ENCODE assay signal across 12 cellular contexts in genomic region chr19:2554856-2555255, GRCh38.
DNase-seq lines count a peak whose midpoint lies in the region; ATAC-seq and TF ChIP-seq lines count a peak whose summit lies in the region.
"Had no signal": no experiment of that assay in that cellular context is flagged by ENCODE, and none has a peak within 500 bp of the region (broad histone marks: within the 10 kb centered on the region; RNA-seq: fewer than 3 reads in every experiment).

No MANE protein-coding gene starts in this region.

- POLR2A ChIA-PET in IMR-90 (lab: Charles Lee; ENCODE audit: unreplicated experiment) = no interaction called here

- H4K5ac ChIP-seq in IMR-90 (ENCODE audit: low read depth, low read length) = no peak overlapping the region

- no peaks in the 10 kb centered on the region for H3K27me3 Mint-ChIP-seq in nephron progenitor cell (ENCODE audit: low read depth, poor library complexity)
- H3K27me3 Mint-ChIP-seq in activated naive CD4-positive, alpha-beta T cell treated with anti-CD3 and anti-CD28 coated beads for 36 hours (ENCODE audit: low read depth) = no peaks in the 10 kb centered on the region
- H3K27me3 Mint-ChIP-seq: activated naive CD8-positive, alpha-beta T cell; T-helper 17 cell had no signal

- peak overlapping the region; percentile 51; the same call in 1 of the 2 replicates for H3K23ac ChIP-seq in IMR-90 (ENCODE audit: low read depth, low read length)

- peaks cover 15% of the 10 kb centered on the region for H3K9me1 ChIP-seq in IMR-90 (ENCODE audit: insufficient read depth, low read length)

- dilution Hi-C loops in IMR-90 (cut with HindIII; ENCODE audit: low sequenced_read_pairs, unreplicated experiment) = no loop called here

- CTCF ChIA-PET in IMR-90 (lab: Yijun Ruan, JAX) = no interaction called here
- CTCF ChIA-PET in activated naive CD4-positive, alpha-beta T cell treated with anti-CD3 and anti-CD28 coated beads for 36 hours (lab: Charles Lee) = interaction anchor here (0.6 to 1.4 kb wide), 2 partner anchors 57 to 401 kb away, joined by 3 to 5 read pairs; no protein-coding TSS in a partner anchor

- H3K56ac ChIP-seq in IMR-90 (ENCODE audit: extremely low read depth, insufficient read depth, low read length) = no peak overlapping the region

- in situ Hi-C loops in IMR-90 (cut with MboI; ENCODE audit: low sequenced_read_pairs) = no loop called here
- in situ Hi-C loops in astrocyte of the spinal cord (cut with HindIII; ENCODE audit: low sequenced_read_pairs) = no loop called here

- peak overlapping the region; percentile 81 for H2BK20ac ChIP-seq in IMR-90 (ENCODE audit: low read depth, low read length)

- H3K9me3 Mint-ChIP-seq in nephron progenitor cell = no peaks in the 10 kb centered on the region
- H3K9me3 Mint-ChIP-seq in activated naive CD4-positive, alpha-beta T cell treated with anti-CD3 and anti-CD28 coated beads for 36 hours = no peaks in the 10 kb centered on the region

- no peak for TF ChIP-seq CTCF in AG10803 (conservative IDR thresholded peaks at IDR 0.05; ENCODE audit: low read length)
- no peak for TF ChIP-seq CTCF in IMR-90 (conservative IDR thresholded peaks at IDR 0.05; ENCODE audit: low read depth, low read length)
- TF ChIP-seq CTCF in astrocyte of the spinal cord (IDR thresholded peaks at IDR 0.05; ENCODE audit: low read depth, low read length) = no peak
- TF ChIP-seq CTCF in nephron progenitor cell (IDR thresholded peaks at IDR 0.05) = no peak
- no peak for TF ChIP-seq CTCF in Peyer's patch (IDR thresholded peaks at IDR 0.05)

- H3K36me3 Mint-ChIP-seq in nephron progenitor cell (ENCODE audit: low read depth) = no peaks in the 10 kb centered on the region
- no peaks in the 10 kb centered on the region for H3K36me3 Mint-ChIP-seq in activated naive CD4-positive, alpha-beta T cell treated with anti-CD3 and anti-CD28 coated beads for 36 hours (ENCODE audit: low read depth)
- H3K36me3 Mint-ChIP-seq: activated naive CD8-positive, alpha-beta T cell had no signal

- H4K91ac ChIP-seq in IMR-90 (ENCODE audit: insufficient read depth, low read depth, low read length) = peak overlapping the region; percentile 48

- no peaks in the 10 kb centered on the region for H3K9me3 ChIP-seq in IMR-90 (ENCODE audit: control insufficient read depth, insufficient read depth, low read length)
- H3K9me3 ChIP-seq in Peyer's patch = no peaks in the 10 kb centered on the region
- H3K9me3 ChIP-seq: tibial nerve had no signal

- no peaks in the 10 kb centered on the region for H3K27me3 ChIP-seq in IMR-90 (ENCODE audit: control insufficient read depth, insufficient read depth, low read length)
- H3K27me3 ChIP-seq in Peyer's patch = no peaks in the 10 kb centered on the region
- H3K27me3 ChIP-seq: tibial nerve had no signal

- no peak for TF ChIP-seq RAD21 in IMR-90 (IDR thresholded peaks at IDR 0.05; ENCODE audit: low read length)

- H3K27ac ChIP-seq in IMR-90 (ENCODE audit: insufficient read depth, low read length) = no peak overlapping the region
- H3K27ac ChIP-seq in Peyer's patch = no peak overlapping the region

- H3K4me1 ChIP-seq in IMR-90 (ENCODE audit: control insufficient read depth, insufficient read depth, low read length) = peaks cover 2% of the 10 kb centered on the region
- H3K4me1 ChIP-seq in Peyer's patch = peaks cover 0 to 12% (median 6%) of the 10 kb centered on the region in 4 donors

- no peak overlapping the region for H2AK5ac ChIP-seq in IMR-90 (ENCODE audit: low read depth, low read length)

- peak overlapping the region; percentile 81 for H2BK120ac ChIP-seq in IMR-90 (ENCODE audit: low read depth, low read length)

- H4K8ac ChIP-seq in IMR-90 (ENCODE audit: low read depth in 2 of 2, low read length in 2 of 2) = peak overlapping the region; percentile 27 to 82; a peak in 2 of 4 replicates

- H3K27ac Mint-ChIP-seq in nephron progenitor cell = peak overlapping the region; percentile 89
- no peak overlapping the region for H3K27ac Mint-ChIP-seq in activated naive CD4-positive, alpha-beta T cell treated with anti-CD3 and anti-CD28 coated beads for 36 hours
- H3K27ac Mint-ChIP-seq: activated naive CD8-positive, alpha-beta T cell; T-helper 17 cell had no signal

- BruUV-seq in IMR-90 (replicated peaks; lab: Mats Ljungman, UMichigan) = no TSS peak

- H2AFZ ChIP-seq in IMR-90 (replicated peaks; ENCODE audit: low read length, poor library complexity) = peak overlapping the region; percentile 63

- no peak overlapping the region for H3K9ac ChIP-seq in IMR-90 (ENCODE audit: low read depth, low read length)

- no peak overlapping the region for H2BK15ac ChIP-seq in IMR-90 (ENCODE audit: low read depth, low read length)

- H3K14ac ChIP-seq in IMR-90 (replicated peaks; ENCODE audit: low read depth, low read length) = peak overlapping the region; percentile 52; the same call in 1 of the 2 replicates

- no peaks in the 10 kb centered on the region for H4K20me1 ChIP-seq in IMR-90 (ENCODE audit: insufficient read depth, low read length)

- H3K4me2 ChIP-seq in IMR-90 (ENCODE audit: low read depth, low read length) = no peak overlapping the region

- ATAC-seq in IMR-90 (ENCODE audit: low read depth) = 0 out of 2 replicates have a peak, but pooled peaks have one; percentile 32
- no peak for ATAC-seq in HG02588 (IDR thresholded peaks at IDR 0.05; ENCODE audit: unreplicated experiment)
- ATAC-seq: T-helper 17 cell had no signal

- H3K79me1 ChIP-seq in IMR-90 (ENCODE audit: low read depth in 1 of 2, low read length in 2 of 2) = 0 out of 4 replicates have a peak, but pooled peaks cover 0 to 7% of the 10 kb centered on the region in 2 experiments

- no peak for TF ChIP-seq POLR2A in IMR-90 (IDR thresholded peaks at IDR 0.05; ENCODE audit: low read depth, low read length)
- TF ChIP-seq POLR2A in Peyer's patch (IDR thresholded peaks at IDR 0.05) = no peak

- DNase-seq in AG10803 (ENCODE audit: low read depth) = peak; percentile 45
- DNase-seq in IMR-90 = peak; percentile 23
- DNase-seq in astrocyte of the spinal cord (ENCODE audit: low read depth, low spot score) = peak; percentile 40
- DNase-seq in nephron progenitor cell = no peak
- DNase-seq in activated naive CD4-positive, alpha-beta T cell treated with anti-CD3 and anti-CD28 coated beads for 36 hours = no peak
- DNase-seq in NCI-H2196 treated with DMSO at 0.1 percent for 48 hours (lab: John Stamatoyannopoulos, UW; ENCODE audit: unreplicated experiment) = no peak
- DNase-seq in Peyer's patch = no peak
- DNase-seq: NCI-H187 treated with DMSO at 0.1 percent for 48 hours, T-helper 17 cell had no signal

- H3K18ac ChIP-seq in IMR-90 (ENCODE audit: low read depth, low read length) = no peak overlapping the region

- no peak overlapping the region for H2BK5ac ChIP-seq in IMR-90 (ENCODE audit: low read depth, low read length, poor library complexity, severe bottlenecking)

- 40% methylated on average over 1 of the region's 6 CpGs; no CpG with 5 or more reads in 1 of the 2 experiments for WGBS in IMR-90 (ENCODE audit: extremely low coverage in 2 of 2, insufficient read length in 1 of 2), 2 experiments

- H2AK9ac ChIP-seq in IMR-90 (replicated peaks; ENCODE audit: low read depth, low read length, poor library complexity) = peak overlapping the region; percentile 74

- peak overlapping the region; percentile 81 for H3K4ac ChIP-seq in IMR-90 (ENCODE audit: low read depth, low read length)

- H3K36me3 ChIP-seq in IMR-90 (ENCODE audit: control insufficient read depth, insufficient read depth, low read length) = no peaks in the 10 kb centered on the region
- no peaks in the 10 kb centered on the region for H3K36me3 ChIP-seq in Peyer's patch
- H3K36me3 ChIP-seq: tibial nerve had no signal

- H3K4me3 ChIP-seq in AG10803 (ENCODE audit: low read length) (no peak overlapping the region), IMR-90 (ENCODE audit: insufficient read depth, low read depth, low read length) (no peak overlapping the region), astrocyte of the spinal cord (ENCODE audit: low read depth, low read length) (no peak overlapping the region), Peyer's patch (no peak overlapping the region)
- H3K4me3 ChIP-seq: tibial nerve had no signal

- intact Hi-C loops in IMR-90 (cut with micrococcal nuclease) = loop anchor here (10.0 kb wide), 1 partner anchor 990 kb away; the partner anchor contains the start of gene MEX3D
- intact Hi-C loops in activated naive CD4-positive, alpha-beta T cell treated with anti-CD3 and anti-CD28 coated beads for 36 hours (cut with micrococcal nuclease) = no loop called here

- H3K4me1 Mint-ChIP-seq in nephron progenitor cell = peaks cover 44% of the 10 kb centered on the region
- H3K4me1 Mint-ChIP-seq in activated naive CD4-positive, alpha-beta T cell treated with anti-CD3 and anti-CD28 coated beads for 36 hours (ENCODE audit: low read depth) = peaks cover 18% of the 10 kb centered on the region

- no peak overlapping the region for H3K4me3 Mint-ChIP-seq in nephron progenitor cell
- H3K4me3 Mint-ChIP-seq in activated naive CD4-positive, alpha-beta T cell treated with anti-CD3 and anti-CD28 coated beads for 36 hours = no peak overlapping the region
- H3K4me3 Mint-ChIP-seq: activated naive CD8-positive, alpha-beta T cell; T-helper 17 cell had no signal

TF ChIP-seq in IMR-90, 13 proteins besides CTCF, POLR2A, EP300 and RAD21:
- TF ChIP-seq SMC3 (IDR thresholded peaks at IDR 0.05; ENCODE audit: low read depth, low read length) (no peak), USF2 (IDR thresholded peaks at IDR 0.05; ENCODE audit: low read depth, low read length) (no peak), MAZ (IDR thresholded peaks at IDR 0.05; ENCODE audit: borderline replicate concordance, low read depth, low read length) (no peak), FOS (IDR thresholded peaks at IDR 0.05; ENCODE audit: low read depth, low read length) (no peak), BHLHE40 (IDR thresholded peaks at IDR 0.05; ENCODE audit: low read depth, low read length) (no peak), RFX5 (IDR thresholded peaks at IDR 0.05; ENCODE audit: low read depth, low read length) (no peak), CHD1 (IDR thresholded peaks at IDR 0.05; ENCODE audit: low read depth, low read length) (no peak)

Comparison
In these comparisons a context has a peak if more than half of its experiments do, and no peak if none do; other contexts are left out.
1. DNase-seq: peak in AG10803 (single experiment), IMR-90 (single experiment) and astrocyte of the spinal cord (single experiment); none in nephron progenitor cell (single experiment), activated naive CD4-positive, alpha-beta T cell treated with anti-CD3 and anti-CD28 coated beads for 36 hours (single experiment), NCI-H2196 treated with DMSO at 0.1 percent for 48 hours (single experiment) and Peyer's patch (0 of 3).